In the genomic region with DNA sequence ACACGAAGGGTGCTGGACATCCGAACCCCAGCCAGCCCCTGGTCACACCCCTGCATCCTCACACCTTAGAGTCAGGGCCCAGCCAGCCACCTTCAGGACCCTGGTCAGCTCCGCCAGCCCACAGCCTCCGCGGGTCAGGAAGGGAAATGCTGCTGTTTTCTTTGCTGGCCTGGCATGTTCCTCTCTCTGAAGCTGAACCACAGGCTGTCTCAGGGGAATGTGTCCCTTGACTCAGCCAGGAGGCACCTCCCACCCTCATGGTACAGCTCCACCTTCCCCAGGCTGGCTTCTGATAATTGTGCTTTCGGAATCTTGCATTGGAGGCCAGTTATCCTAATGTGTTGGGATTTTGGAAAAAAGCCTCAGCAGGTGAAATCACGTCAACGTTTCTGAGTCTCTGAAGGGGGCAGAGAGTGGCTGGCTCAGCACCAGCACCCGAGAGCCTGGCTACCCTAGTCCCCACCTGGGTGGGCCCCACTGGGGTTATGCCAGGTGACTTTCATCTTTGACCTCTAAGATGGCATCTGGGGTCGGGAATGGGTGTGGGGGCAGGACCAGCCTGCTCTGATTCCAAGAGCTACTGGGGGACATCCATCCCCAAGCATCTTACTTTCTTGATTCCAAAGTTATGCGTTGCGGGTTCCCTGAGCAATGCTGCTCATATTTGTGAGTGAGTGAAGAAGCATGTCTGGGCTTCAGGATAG, we compare ENCODE assay signal across 10 cellular contexts. TPM values are rescaled to one million over a fixed set of nuclear protein-coding genes. Genes with fewer than 3 reads are reported as not detected.
A peak's percentile ranks its signal among the peaks of the same experiment; 100 is the strongest.
DNase-seq lines count a peak whose midpoint lies in the region; ATAC-seq and TF ChIP-seq lines count a peak whose summit lies in the region.
"Had no signal": no experiment of that assay in that cellular context is flagged by ENCODE, and none has a peak within 500 bp of the region (broad histone marks: within the 10 kb centered on the region; RNA-seq: fewer than 3 reads in every experiment).

No MANE protein-coding gene starts in this region.

- ATAC-seq in HG03139 (IDR thresholded peaks at IDR 0.05; ENCODE audit: unreplicated experiment): no peak
- no peak for ATAC-seq in HG02759 (IDR thresholded peaks at IDR 0.05; ENCODE audit: unreplicated experiment)

- intact Hi-C loops in posterior vena cava (cut with DNase I): no loop called here

- no peak for TF ChIP-seq CTCF in GM10266 (IDR thresholded peaks at IDR 0.05; ENCODE audit: control insufficient read depth, insufficient read depth, low read depth, missing control alignments)

- peak; percentile 66 for DNase-seq in NCI-H82 (lab: John Stamatoyannopoulos, UW)
- no peak for DNase-seq in NCI-H82 treated with DMSO at 0.1 percent for 48 hours (lab: John Stamatoyannopoulos, UW; ENCODE audit: unreplicated experiment)
- DNase-seq in NCI-H1694 (lab: John Stamatoyannopoulos, UW): peak; percentile 45
- peak; percentile 40 for DNase-seq in dermis blood vessel endothelial cell
- DNase-seq in posterior vena cava (ENCODE audit: low spot score): peak; percentile 79
- DNase-seq in GM10266 (ENCODE audit: extremely low spot score): no peak
- DNase-seq: stimulated activated CD4-positive, alpha-beta T cell treated with anti-CD3 and anti-CD28 coated beads, Interleukin-15, amount 100 ng/mL, for 24 hours; T1000 had no signal

RNA-seq across cellular contexts. Expression of gene OLFM1, which starts 9.8 kb away (rescaled TPM):
- 6.5 and 17.2 TPM in 2 replicates for total RNA-seq in dermis blood vessel endothelial cell
- total RNA-seq in posterior vena cava: 10 to 100 TPM; 29.2 to 38.2 TPM

Comparison
In these comparisons a context has a peak if more than half of its experiments do, and no peak if none do; other contexts are left out.
1. DNase-seq: peak in NCI-H82 (single experiment), NCI-H1694 (single experiment), dermis blood vessel endothelial cell (single experiment) and posterior vena cava (single experiment); none in NCI-H82 treated with DMSO at 0.1 percent for 48 hours (single experiment) and GM10266 (single experiment).